ENCODE assay signal across 14 cellular contexts in the genomic region with DNA sequence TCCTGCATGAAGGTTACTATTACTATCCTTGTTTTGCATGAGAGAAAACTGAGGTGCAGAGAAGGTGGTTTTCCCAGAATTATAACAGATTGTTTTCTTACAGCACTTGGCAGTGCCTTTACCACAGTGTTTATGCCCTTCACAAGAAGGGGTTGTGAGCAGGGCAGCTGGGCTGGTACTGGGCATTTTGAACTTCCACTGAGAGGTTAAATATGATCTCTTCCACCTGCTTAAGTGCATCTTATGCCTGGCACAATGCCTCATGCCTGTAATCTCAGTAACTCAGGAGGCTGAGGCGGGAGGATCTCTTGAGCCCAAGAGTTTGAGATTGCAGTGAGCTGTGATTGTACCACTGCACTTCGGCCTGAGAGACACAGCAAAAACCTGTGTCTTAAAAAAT. TPM values are rescaled to one million over a fixed set of nuclear protein-coding genes. Genes with fewer than 3 reads are reported as not detected.
DNase-seq lines count a peak whose midpoint lies in the region; ATAC-seq, FAIRE-seq and TF ChIP-seq lines count a peak whose summit lies in the region.
"Had no signal": no experiment of that assay in that cellular context is flagged by ENCODE, and none has a peak within 500 bp of the region (broad histone marks: within the 10 kb centered on the region; RNA-seq: fewer than 3 reads in every experiment).

No MANE protein-coding gene starts in this region.

- no peak for FAIRE-seq in pancreas (lab: Jason Lieb, UNC)
- FAIRE-seq: D721Med, H1 had no signal

- H3K4me3 ChIP-seq in neutrophil (ENCODE audit: low read depth in 1 of 2, low read length in 1 of 2): no peak overlapping the region
- no peak overlapping the region for H3K4me3 ChIP-seq in pancreas
- H3K4me3 ChIP-seq in MG63: no peak overlapping the region
- H3K4me3 ChIP-seq: HAP-1 had no signal

- H3K9me3 ChIP-seq in neutrophil: no peaks in the 10 kb centered on the region
- H3K9me3 ChIP-seq in pancreas: no peaks in the 10 kb centered on the region
- no peaks in the 10 kb centered on the region for H3K9me3 ChIP-seq in MG63
- H3K9me3 ChIP-seq: HAP-1 had no signal

- peak; percentile 63 for DNase-seq in NCI-H2029 treated with DMSO at 0.1 percent for 48 hours (lab: John Stamatoyannopoulos, UW)
- no peak for DNase-seq in NCI-H2029 (lab: John Stamatoyannopoulos, UW)
- DNase-seq in LHCN-M2 (ENCODE audit: low read depth): peak; percentile 56
- no peak for DNase-seq in pancreas
- no peak for DNase-seq in MG63
- DNase-seq: CD8-positive, alpha-beta T cell; COR-L47 had no signal

- H3K27ac ChIP-seq in angular gyrus (ENCODE audit: low read depth, low read length) (peak overlapping the region; percentile 8), neutrophil (peak overlapping the region; percentile 7), pancreas (no peak overlapping the region)
- H3K27ac ChIP-seq: 22Rv1 had no signal

- ATAC-seq in pancreas (no peak), HG03039 (IDR thresholded peaks at IDR 0.05; ENCODE audit: unreplicated experiment) (no peak)
- ATAC-seq: CD8-positive, alpha-beta T cell had no signal

- H3K36me3 ChIP-seq in neutrophil (peaks cover 95% of the 10 kb centered on the region), pancreas (peaks cover 0 to 13% (median 0%) of the 10 kb centered on the region in 3 donors), MG63 (peaks cover 79% of the 10 kb centered on the region)

- H3K27me3 ChIP-seq in neutrophil: no peaks in the 10 kb centered on the region
- no peaks in the 10 kb centered on the region for H3K27me3 ChIP-seq in pancreas
- H3K27me3 ChIP-seq in MG63: no peaks in the 10 kb centered on the region

- intact Hi-C loops in pancreas (cut with DNase I): no loop called here

- TF ChIP-seq CTCF in neutrophil (IDR thresholded peaks at IDR 0.05) (no peak), pancreas (IDR thresholded peaks at IDR 0.05) (no peak)

- H3K4me1 ChIP-seq in neutrophil (ENCODE audit: control insufficient read depth in 1 of 2, insufficient read depth in 1 of 2, low read depth in 1 of 2, low read length in 1 of 2) (no peaks in the 10 kb centered on the region), pancreas (no peaks in the 10 kb centered on the region)
- H3K4me1 ChIP-seq: HAP-1 had no signal

- 88 to 100% methylated on average over 2 of the region's 2 CpGs for WGBS in pancreas, 2 donors

RNA-seq across cellular contexts. Expression of gene NDE1, which starts 36.2 kb away (rescaled TPM):
- total RNA-seq in LHCN-M2 (2014; rRNA removed) (29.6 and 51.2 TPM in 2 replicates), pancreas (10 to 100 TPM in 1 of 6 donors, 1 to 10 TPM in 5; 4.1 to 13.2 (median 6.5) TPM)
- 28.9 TPM for polyA plus RNA-seq in LHCN-M2 (2012)
- polyA plus RNA-seq in pancreas: 1 to 10 TPM; 3.3 TPM
- 20.1 and 34.4 TPM in 2 replicates for total RNA-seq in MG63 (2014; rRNA removed; shearing (Covaris generic); ENCODE audit: low replicate concordance)

RNA-seq across cellular contexts. Expression of gene MARF1, which starts 43.3 kb away (rescaled TPM):
- total RNA-seq in LHCN-M2 (2014; rRNA removed) (11.9 and 15.3 TPM in 2 replicates), pancreas (10 to 100 TPM; 31.7 to 65.3 (median 45.4) TPM)
- 9.2 TPM for polyA plus RNA-seq in LHCN-M2 (2012)
- polyA plus RNA-seq in pancreas: 10 to 100 TPM; 17.3 to 20.6 TPM
- 3.2 and 3.7 TPM in 2 replicates for total RNA-seq in MG63 (2014; rRNA removed; shearing (Covaris generic); ENCODE audit: low replicate concordance)

Comparison
In these comparisons a context has a peak if more than half of its experiments do, and no peak if none do; other contexts are left out.
1. DNase-seq: peak in NCI-H2029 treated with DMSO at 0.1 percent for 48 hours (single experiment) and LHCN-M2 (single experiment); none in NCI-H2029 (single experiment), pancreas (0 of 6) and MG63 (single experiment).
2. H3K27ac ChIP-seq: peak in angular gyrus (single experiment) and neutrophil (single experiment); none in pancreas (0 of 4).